ENCODE assay signal across 1 cellular context in the genomic region with DNA sequence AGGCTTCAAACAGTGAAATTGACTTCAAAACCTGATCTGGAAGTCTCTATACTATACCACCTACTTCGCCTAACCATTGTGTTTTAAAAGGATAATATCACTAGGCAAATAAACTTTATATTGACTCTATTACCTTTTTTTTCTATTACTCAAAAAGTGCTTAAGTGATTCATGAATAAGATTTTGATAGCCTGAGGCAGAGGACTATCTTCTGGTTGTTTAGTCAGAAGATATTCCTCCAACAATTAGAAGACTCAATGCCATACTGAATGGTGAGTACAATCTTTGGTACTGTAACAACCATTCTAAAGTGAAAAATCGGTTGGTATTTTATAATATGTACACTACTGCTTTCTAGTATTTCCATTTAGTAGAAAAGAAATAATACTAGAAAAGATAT.
TF ChIP-seq lines count a peak whose summit lies in the region.

No MANE protein-coding gene starts in this region.

TF ChIP-seq in SK-N-SH, 30 proteins besides CTCF, POLR2A, EP300 and RAD21 (continued from another document):
- TF ChIP-seq ZBTB33 (IDR thresholded peaks at IDR 0.05; ENCODE audit: borderline replicate concordance, low read depth) (no peak), YY1 (IDR thresholded peaks at IDR 0.05; ENCODE audit: low read depth) (no peak), USF2 (IDR thresholded peaks at IDR 0.05; ENCODE audit: borderline replicate concordance, low read depth, low read length) (no peak), NRF1 (IDR thresholded peaks at IDR 0.05; ENCODE audit: low read depth, low read length) (no peak), SIN3A (IDR thresholded peaks at IDR 0.05; ENCODE audit: borderline replicate concordance, low read depth, low read length) (no peak), GATA2 (CRISPR knock-in tag; IDR thresholded peaks at IDR 0.05) (no peak), SMC3 (IDR thresholded peaks at IDR 0.05; ENCODE audit: low read depth, low read length) (no peak), RXRA (IDR thresholded peaks at IDR 0.05; ENCODE audit: borderline replicate concordance, low read depth) (no peak)
